In genomic region chr20:487655-488054, GRCh38 we compare ENCODE assay signal across 8 cellular contexts.
"Had no signal": no experiment of that assay in that cellular context is flagged by ENCODE, and none has a peak within 500 bp of the region (broad histone marks: within the 10 kb centered on the region; RNA-seq: fewer than 3 reads in every experiment).

No MANE protein-coding gene starts in this region.

- H3K4me3 Mint-ChIP-seq: HFFc6 had no signal

- H3K27ac Mint-ChIP-seq: HFFc6 had no signal

- H3K9me3 Mint-ChIP-seq: HFFc6 had no signal

- H3K9me3 ChIP-seq: HAP-1 had no signal

- ATAC-seq: HCT116, K562 had no signal

- DNase-seq: GM23248, GOT3, H7, HFFc6, IMR-90 had no signal

- H3K27ac ChIP-seq: GM23248 had no signal

- H3K4me3 ChIP-seq: GM23248, HAP-1, K562 had no signal

- H3K4me1 ChIP-seq: HAP-1 had no signal
